In the genomic region with DNA sequence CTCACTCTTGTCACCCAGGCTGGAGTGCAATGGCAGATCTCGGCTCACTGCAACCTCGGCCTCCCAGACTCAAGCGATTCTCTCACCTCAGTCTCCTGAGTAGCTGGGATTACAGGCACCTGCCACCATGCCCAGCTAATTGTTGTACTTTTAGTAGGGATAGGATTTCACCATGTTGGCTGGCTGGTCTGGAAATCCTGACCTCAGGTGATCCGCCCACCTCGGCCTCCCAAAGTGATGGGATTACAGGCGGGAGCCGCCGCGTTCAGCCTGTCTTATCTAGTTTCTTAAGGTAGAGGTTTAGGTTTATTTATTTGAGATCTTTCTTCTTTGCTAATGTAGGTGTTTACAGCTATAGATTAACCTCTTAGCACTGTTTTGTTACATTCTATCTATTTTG, we compare ENCODE assay signal across 28 cellular contexts.
"Had no signal": no experiment of that assay in that cellular context is flagged by ENCODE, and none has a peak within 500 bp of the region (broad histone marks: within the 10 kb centered on the region; RNA-seq: fewer than 3 reads in every experiment).

No MANE protein-coding gene starts in this region.

- DNase-seq: colonic mucosa; cortex of kidney; effector CD8-positive, alpha-beta T cell; effector memory CD8-positive, alpha-beta T cell; endodermal cell; erythroblast; esophagus squamous epithelium; foreskin melanocyte; gastrocnemius medialis; glutamatergic neuron; head of caudate nucleus; heart right ventricle; hippocampal formation; kidney glomerular epithelial cell; left colon; left ventricle myocardium inferior; lower lobe of right lung; mesenchymal stem cell; mucosa of descending colon; naive B cell had no signal

- H3K4me1 Mint-ChIP-seq: mesothelial cell of epicardium, naive B cell had no signal

- H3K27me3 ChIP-seq: colonic mucosa, esophagus squamous epithelium, gastrocnemius medialis, heart right ventricle had no signal

- H3K4me3 Mint-ChIP-seq: dendritic cell treated with granulocyte-macrophage colony-stimulating factor and Interleukin-4, amounts not matched to agents 40 ng/mL and 50 ng/mL, for 4 days; effector memory CD8-positive, alpha-beta T cell; endodermal cell; mesothelial cell of epicardium; naive B cell had no signal

- H3K9me3 ChIP-seq: colonic mucosa, esophagus squamous epithelium, gastrocnemius medialis, heart right ventricle, left ventricle myocardium inferior, lower lobe of right lung had no signal

- ATAC-seq: effector memory CD8-positive, alpha-beta T cell; esophagus mucosa; gastrocnemius medialis; heart right ventricle; left colon; left lobe of liver; lower lobe of right lung; mucosa of descending colon had no signal

- H3K27me3 Mint-ChIP-seq: dendritic cell treated with granulocyte-macrophage colony-stimulating factor and Interleukin-4, amounts not matched to agents 40 ng/mL and 50 ng/mL, for 4 days; effector memory CD8-positive, alpha-beta T cell; naive B cell had no signal

- H3K9me3 Mint-ChIP-seq: mesothelial cell of epicardium had no signal

- H3K27ac Mint-ChIP-seq: dendritic cell treated with granulocyte-macrophage colony-stimulating factor and Interleukin-4, amounts not matched to agents 40 ng/mL and 50 ng/mL, for 4 days; effector memory CD8-positive, alpha-beta T cell; endodermal cell; mesothelial cell of epicardium; naive B cell had no signal

- H3K27ac ChIP-seq: colonic mucosa, epithelial cell of prostate, esophagus squamous epithelium, gastrocnemius medialis, heart right ventricle, left ventricle myocardium inferior, lower lobe of right lung had no signal

- FAIRE-seq: endometrium, islet of Langerhans, keratinocyte had no signal

- H3K4me1 ChIP-seq: colonic mucosa, esophagus squamous epithelium, gastrocnemius medialis, heart right ventricle, left ventricle myocardium inferior, lower lobe of right lung had no signal

- H3K36me3 Mint-ChIP-seq: mesothelial cell of epicardium, naive B cell had no signal

- H3K36me3 ChIP-seq: colonic mucosa, esophagus squamous epithelium, gastrocnemius medialis, heart right ventricle, left ventricle myocardium inferior, lower lobe of right lung had no signal

- H3K4me3 ChIP-seq: colonic mucosa, esophagus squamous epithelium, gastrocnemius medialis, heart right ventricle, left ventricle myocardium inferior, lower lobe of right lung, mucosa of descending colon had no signal
